ENCODE assay signal across 18 cellular contexts in genomic region chr22:23397008-23397617, GRCh38.
DNase-seq lines count a peak whose midpoint lies in the region; TF ChIP-seq lines count a peak whose summit lies in the region.
"Had no signal": no experiment of that assay in that cellular context is flagged by ENCODE, and none has a peak within 500 bp of the region (broad histone marks: within the 10 kb centered on the region; RNA-seq: fewer than 3 reads in every experiment).

No MANE protein-coding gene starts in this region.

- no peak overlapping the region for H4K91ac ChIP-seq in trophoblast cell (ENCODE audit: low read depth, low read length)

- no peak overlapping the region for H3K27ac ChIP-seq in BLaER1 treated with 17β-estradiol and CSF1 and Interleukin-3, amounts not matched to agents 10 nM and 100 nM
- no peak overlapping the region for H3K27ac ChIP-seq in Peyer's patch
- no peak overlapping the region for H3K27ac ChIP-seq in trophoblast cell (ENCODE audit: low read depth, low read length)
- H3K27ac ChIP-seq in endodermal cell (ENCODE audit: low read depth, low read length), result no peak overlapping the region
- H3K27ac ChIP-seq: PC-9, SK-N-MC had no signal

- no peak overlapping the region for H2BK120ac ChIP-seq in trophoblast cell (ENCODE audit: insufficient read depth, low read length, poor library complexity)

- H4K8ac ChIP-seq in trophoblast cell (ENCODE audit: low read depth, low read length), result no peak overlapping the region

- H3K36me3 ChIP-seq in BLaER1 treated with 17β-estradiol and CSF1 and Interleukin-3, amounts not matched to agents 10 nM and 100 nM, result no peaks in the 10 kb centered on the region
- H3K36me3 ChIP-seq in Peyer's patch, result no peaks in the 10 kb centered on the region
- H3K36me3 ChIP-seq in trophoblast cell (ENCODE audit: control insufficient read depth in 1 of 2, insufficient read depth in 2 of 2, low read length in 2 of 2), result peaks cover 41 to 51% of the 10 kb centered on the region in 2 experiments
- H3K36me3 ChIP-seq in endodermal cell (ENCODE audit: control insufficient read depth, insufficient read depth, low read length), result no peaks in the 10 kb centered on the region

- H2BK12ac ChIP-seq in trophoblast cell (ENCODE audit: low read length), result no peak overlapping the region

- H3K14ac ChIP-seq in trophoblast cell (ENCODE audit: low read length), result no peak overlapping the region

- H3K9me3 Mint-ChIP-seq in glutamatergic neuron (ENCODE audit: unreplicated experiment) (peaks cover 2% of the 10 kb centered on the region), immature natural killer cell (no peaks in the 10 kb centered on the region), endodermal cell (no peaks in the 10 kb centered on the region)
- H3K9me3 Mint-ChIP-seq: CD4-positive, alpha-beta memory T cell had no signal

- H3K27ac Mint-ChIP-seq in glutamatergic neuron (ENCODE audit: unreplicated experiment) (peak overlapping the region; percentile 86), immature natural killer cell (no peak overlapping the region), endodermal cell (no peak overlapping the region)
- H3K27ac Mint-ChIP-seq: B cell; CD4-positive, alpha-beta memory T cell had no signal

- H3K18ac ChIP-seq in trophoblast cell (ENCODE audit: low read length), result no peak overlapping the region

- TF ChIP-seq CTCF in Peyer's patch (IDR thresholded peaks at IDR 0.05), result no peak
- TF ChIP-seq CTCF in glutamatergic neuron (IDR thresholded peaks at IDR 0.05; ENCODE audit: partially characterized antibody, unreplicated experiment), result no peak
- TF ChIP-seq CTCF in endodermal cell (conservative IDR thresholded peaks at IDR 0.05), result no peak

- WGBS in trophoblast cell (ENCODE audit: extremely low coverage, insufficient coverage, insufficient read length), result no CpG with 5 or more reads among the region's 26 CpGs
- WGBS in endodermal cell (ENCODE audit: insufficient coverage in 1 of 2, insufficient read length in 1 of 2), 2 experiments, result 93 to 95% methylated on average over 14 to 26 of the region's 26 CpGs

- peak overlapping the region; percentile 9 for H2AK5ac ChIP-seq in trophoblast cell (ENCODE audit: low read length)

- H3K27me3 Mint-ChIP-seq in glutamatergic neuron (ENCODE audit: unreplicated experiment) (peaks cover 8% of the 10 kb centered on the region), immature natural killer cell (ENCODE audit: low read depth in 3 of 3) (peaks cover 0 to 2% (median 0%) of the 10 kb centered on the region in 3 donors), endodermal cell (ENCODE audit: insufficient read depth) (no peaks in the 10 kb centered on the region)
- H3K27me3 Mint-ChIP-seq: CD4-positive, alpha-beta memory T cell had no signal

- H3K4me3 ChIP-seq in BLaER1 treated with 17β-estradiol and CSF1 and Interleukin-3, amounts not matched to agents 10 nM and 100 nM, result no peak overlapping the region
- no peak overlapping the region for H3K4me3 ChIP-seq in Peyer's patch
- H3K4me3 ChIP-seq in trophoblast cell (ENCODE audit: low read depth, low read length), result no peak overlapping the region
- no peak overlapping the region for H3K4me3 ChIP-seq in endodermal cell (ENCODE audit: low read length)
- H3K4me3 ChIP-seq: PC-9, SK-N-MC had no signal

- no peaks in the 10 kb centered on the region for H3K36me3 Mint-ChIP-seq in glutamatergic neuron (ENCODE audit: unreplicated experiment)
- H3K36me3 Mint-ChIP-seq in immature natural killer cell, result no peaks in the 10 kb centered on the region
- H3K36me3 Mint-ChIP-seq in endodermal cell (ENCODE audit: low read depth), result no peaks in the 10 kb centered on the region
- H3K36me3 Mint-ChIP-seq: CD4-positive, alpha-beta memory T cell had no signal

- peaks cover 6 to 100% (median 94%) of the 10 kb centered on the region in 10 experiments; a peak in 18 of 20 replicates for H3K4me1 ChIP-seq in BLaER1 treated with 17β-estradiol and CSF1 and Interleukin-3, amounts not matched to agents 10 nM and 100 nM
- H3K4me1 ChIP-seq in Peyer's patch (peaks cover 0 to 6% (median 0%) of the 10 kb centered on the region in 4 donors), trophoblast cell (ENCODE audit: control insufficient read depth in 1 of 2, insufficient read depth in 2 of 2, low read length in 2 of 2) (peaks cover 30 to 33% of the 10 kb centered on the region in 2 experiments), endodermal cell (ENCODE audit: control insufficient read depth, insufficient read depth, low read length) (no peaks in the 10 kb centered on the region)

- H2BK5ac ChIP-seq in trophoblast cell (ENCODE audit: low read depth, low read length, poor library complexity), result no peak overlapping the region

- no peak overlapping the region for H3K4ac ChIP-seq in trophoblast cell (ENCODE audit: low read depth, low read length)

- H4K20me1 ChIP-seq in BLaER1 treated with 17β-estradiol and CSF1 and Interleukin-3, amounts not matched to agents 10 nM and 100 nM, result peaks cover 0 to 36% (median 6%) of the 10 kb centered on the region in 11 experiments; a peak in 12 of 22 replicates

- DNase-seq in Peyer's patch (peak in 2 of 3 donors; percentile 36 to 41), glutamatergic neuron (no peak), trophoblast cell (no peak), immature natural killer cell (no peak), endodermal cell (no peak), DMS153 treated with DMSO at 0.1 percent for 48 hours (lab: John Stamatoyannopoulos, UW; ENCODE audit: unreplicated experiment) (no peak)
- DNase-seq: Calu3; CD4-positive, alpha-beta memory T cell; DMS79; KG1; NCI-H1417 treated with DMSO at 0.1 percent for 48 hours; NCI-H2029; NCI-H2171; NCI-H82; PC-9 had no signal

- H3K27me3 ChIP-seq in BLaER1 treated with 17β-estradiol and CSF1 and Interleukin-3, amounts not matched to agents 10 nM and 100 nM, result peaks cover 0 to 5% (median 0%) of the 10 kb centered on the region in 11 experiments; a peak in 2 of 22 replicates
- no peaks in the 10 kb centered on the region for H3K27me3 ChIP-seq in Peyer's patch
- no peaks in the 10 kb centered on the region for H3K27me3 ChIP-seq in trophoblast cell (ENCODE audit: insufficient read depth, low read length)
- H3K27me3 ChIP-seq in endodermal cell (ENCODE audit: control insufficient read depth, insufficient read depth, low read length, poor library complexity, severe bottlenecking), result no peaks in the 10 kb centered on the region

- no peak overlapping the region for H3K23ac ChIP-seq in trophoblast cell (ENCODE audit: low read length)

- H3K9me3 ChIP-seq in BLaER1 treated with 17β-estradiol and CSF1 and Interleukin-3, amounts not matched to agents 10 nM and 100 nM (replicated peaks in 1 of 11), result no peaks in the 10 kb centered on the region
- H3K9me3 ChIP-seq in Peyer's patch (no peaks in the 10 kb centered on the region), trophoblast cell (ENCODE audit: insufficient read depth, low read depth, low read length) (peaks cover 4% of the 10 kb centered on the region), endodermal cell (ENCODE audit: control insufficient read depth, low read length) (no peaks in the 10 kb centered on the region)

- H3K4me2 ChIP-seq in BLaER1 treated with 17β-estradiol and CSF1 and Interleukin-3, amounts not matched to agents 10 nM and 100 nM, result peak overlapping the region in 7 of 11 experiments; percentile 6 to 92 (median 78); a peak in 10 of 22 replicates
- H3K4me2 ChIP-seq in trophoblast cell (ENCODE audit: low read length), result no peak overlapping the region
- H3K4me2 ChIP-seq: PC-9 had no signal

- H2AFZ ChIP-seq in trophoblast cell (ENCODE audit: insufficient read depth, low read length, poor library complexity), result no peak overlapping the region
- H2AFZ ChIP-seq: PC-9 had no signal

- TF ChIP-seq POLR2A in Peyer's patch (IDR thresholded peaks at IDR 0.05), result no peak

- H4K12ac ChIP-seq in trophoblast cell (ENCODE audit: low read depth, low read length), result no peak overlapping the region

- H3K9ac ChIP-seq in BLaER1 treated with 17β-estradiol and CSF1 and Interleukin-3, amounts not matched to agents 10 nM and 100 nM, result no peak overlapping the region
- H3K9ac ChIP-seq in trophoblast cell (ENCODE audit: low read length) (no peak overlapping the region), endodermal cell (ENCODE audit: extremely low read depth, low read length, poor library complexity, severe bottlenecking) (no peak overlapping the region)

- peaks cover 12% of the 10 kb centered on the region for H3K4me1 Mint-ChIP-seq in glutamatergic neuron (ENCODE audit: low read depth, unreplicated experiment)
- H3K4me1 Mint-ChIP-seq in immature natural killer cell, result no peaks in the 10 kb centered on the region
- H3K4me1 Mint-ChIP-seq in endodermal cell, result no peaks in the 10 kb centered on the region
- H3K4me1 Mint-ChIP-seq: CD4-positive, alpha-beta memory T cell had no signal

- peaks cover 9% of the 10 kb centered on the region for H3K79me2 ChIP-seq in trophoblast cell (ENCODE audit: control insufficient read depth, insufficient read depth, low read length, poor library complexity)

- H3K79me1 ChIP-seq in trophoblast cell (ENCODE audit: low read length), result peaks cover 19% of the 10 kb centered on the region

- H3K4me3 Mint-ChIP-seq in glutamatergic neuron (ENCODE audit: unreplicated experiment) (no peak overlapping the region), immature natural killer cell (no peak overlapping the region), endodermal cell (no peak overlapping the region)
- H3K4me3 Mint-ChIP-seq: B cell; CD4-positive, alpha-beta memory T cell had no signal

Comparison
In these comparisons a context has a peak if more than half of its experiments do, and no peak if none do; other contexts are left out.
1. DNase-seq: peak in Peyer's patch (2 of 3); none in glutamatergic neuron (single experiment), trophoblast cell (0 of 2), immature natural killer cell (0 of 3), endodermal cell (single experiment) and DMS153 treated with DMSO at 0.1 percent for 48 hours (single experiment).